Comparison of ENCODE assay signal across 21 cellular contexts in the genomic region with DNA sequence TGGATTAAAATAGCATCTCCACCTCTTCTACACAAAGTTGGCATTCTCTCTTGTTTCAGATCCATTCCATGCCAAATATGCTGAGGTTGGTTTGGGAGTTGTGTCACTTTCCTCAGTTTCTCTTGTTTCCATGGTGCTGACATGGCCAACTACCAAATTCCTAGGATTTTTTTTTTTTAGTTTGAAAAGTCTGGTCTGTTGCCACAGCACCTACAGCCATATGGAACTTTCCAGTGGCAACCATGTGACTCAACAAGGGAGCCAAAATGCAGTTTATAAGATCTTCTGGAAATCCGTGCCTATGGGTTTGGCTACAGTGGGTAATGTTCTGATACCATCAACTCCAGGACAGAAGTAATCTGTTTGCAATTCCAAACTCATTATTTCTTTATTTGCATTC.
"Had no signal": no experiment of that assay in that cellular context is flagged by ENCODE, and none has a peak within 500 bp of the region (broad histone marks: within the 10 kb centered on the region; RNA-seq: fewer than 3 reads in every experiment).

No MANE protein-coding gene starts in this region.

- H3K4me1 Mint-ChIP-seq: IgD-negative memory B cell had no signal

- H3K36me3 ChIP-seq: SJSA1 had no signal

- H3K4me3 ChIP-seq: K562, SJSA1, SK-N-MC had no signal

- H3K4me3 Mint-ChIP-seq: IgD-negative memory B cell had no signal

- DNase-seq: Kasumi-1; MM.1S; NCI-H1092 treated with DMSO at 0.1 percent for 48 hours; NCI-H1436; NCI-H187; NCI-H2029; NCI-H2081 treated with DMSO at 0.1 percent for 48 hours; NCI-H345; NCI-H524; NCI-H748 treated with DMSO at 0.1 percent for 48 hours; NK-92 treated with Interleukin-12 subunit alpha and Interleukin-12 subunit beta, amount 100 ng/mL, for 24 hours; PC-3; Right ventricle myocardium superior; SIG-M5 had no signal

- H3K27me3 Mint-ChIP-seq: IgD-negative memory B cell had no signal

- H3K36me3 Mint-ChIP-seq: IgD-negative memory B cell had no signal

- H3K4me1 ChIP-seq: SJSA1 had no signal

- H3K27ac Mint-ChIP-seq: IgD-negative memory B cell had no signal

- ATAC-seq: K562, Panc1, PC-3 had no signal

- H3K27me3 ChIP-seq: SJSA1 had no signal

- H3K4me2 ChIP-seq: KMS-11 had no signal

- H3K27ac ChIP-seq: HL-60, KMS-11, SJSA1, SK-N-MC had no signal
